1 cellular context compared by ENCODE assay signal in genomic region chr5:6711409-6712135, GRCh38.
TF ChIP-seq lines count a peak whose summit lies in the region.

No MANE protein-coding gene starts in this region.

TF ChIP-seq in IMR-90, 13 proteins besides CTCF, POLR2A, EP300 and RAD21 (continued from another document):
- 0 out of 2 replicates have a peak, but pooled peaks have one; percentile 2 for TF ChIP-seq SMC3 (IDR thresholded peaks at IDR 0.05; ENCODE audit: low read depth, low read length)
- TF ChIP-seq CEBPB (IDR thresholded peaks at IDR 0.05; ENCODE audit: low read depth, low read length): peak; percentile 37; the same call in 1 of the 2 replicates
